Comparison of ENCODE assay signal across 8 cellular contexts in genomic region chr3:138114431-138114918, GRCh38. TPM values are rescaled to one million over a fixed set of nuclear protein-coding genes. Genes with fewer than 3 reads are reported as not detected.
DNase-seq lines count a peak whose midpoint lies in the region; ATAC-seq lines count a peak whose summit lies in the region.

No MANE protein-coding gene starts in this region.

- H3K9me3 ChIP-seq in iPS-18c (ENCODE audit: control insufficient read depth, insufficient read depth, low read length): peaks cover 2% of the 10 kb centered on the region

- no peak for ATAC-seq in activated CD8-positive, alpha-beta memory T cell treated with anti-CD3 and anti-CD28 coated beads, Interleukin-2, amount 10 ng/mL, durations not matched to agents 7 days and 5 days
- ATAC-seq in activated naive CD8-positive, alpha-beta T cell treated with anti-CD3 and anti-CD28 coated beads, Interleukin-2, amount 50 U/mL, for 24 hours: no peak
- ATAC-seq in stimulated activated naive B cell treated with anti-CD40 and anti-IgM and Interleukin-4, amounts not matched to agents 10 μg/mL and 1 μg/mL and 100 μg/mL, for 72 hours (replicated peaks): no peak
- no peak for ATAC-seq in GM18517 (IDR thresholded peaks at IDR 0.05; ENCODE audit: unreplicated experiment)

- peaks cover 6% of the 10 kb centered on the region for H3K4me1 Mint-ChIP-seq in activated CD8-positive, alpha-beta memory T cell treated with anti-CD3 and anti-CD28 coated beads, Interleukin-2, amount 10 ng/mL, durations not matched to agents 7 days and 5 days
- H3K4me1 Mint-ChIP-seq in activated naive CD8-positive, alpha-beta T cell treated with anti-CD3 and anti-CD28 coated beads, Interleukin-2, amount 50 U/mL, for 24 hours: peaks cover 12% of the 10 kb centered on the region
- H3K4me1 Mint-ChIP-seq in stimulated activated naive B cell treated with anti-CD40 and anti-IgM and Interleukin-4, amounts not matched to agents 10 μg/mL and 1 μg/mL and 100 μg/mL, for 72 hours: peaks cover 7 to 20% of the 10 kb centered on the region in 2 donors

- CTCF ChIA-PET in activated CD8-positive, alpha-beta memory T cell treated with anti-CD3 and anti-CD28 coated beads, Interleukin-2, amount 10 ng/mL, durations not matched to agents 7 days and 5 days (lab: Charles Lee): interaction anchor here (1.0 kb wide), 1 partner anchor 11 kb away, joined by 3 read pairs; no protein-coding TSS in a partner anchor

- H3K4me3 Mint-ChIP-seq in activated CD8-positive, alpha-beta memory T cell treated with anti-CD3 and anti-CD28 coated beads, Interleukin-2, amount 10 ng/mL, durations not matched to agents 7 days and 5 days: peak overlapping the region; percentile 71
- H3K4me3 Mint-ChIP-seq in activated naive CD8-positive, alpha-beta T cell treated with anti-CD3 and anti-CD28 coated beads, Interleukin-2, amount 50 U/mL, for 24 hours: peak overlapping the region; percentile 70
- H3K4me3 Mint-ChIP-seq in stimulated activated naive B cell treated with anti-CD40 and anti-IgM and Interleukin-4, amounts not matched to agents 10 μg/mL and 1 μg/mL and 100 μg/mL, for 72 hours: peak overlapping the region; percentile 88 to 91

- DNase-seq in activated CD8-positive, alpha-beta memory T cell treated with anti-CD3 and anti-CD28 coated beads, Interleukin-2, amount 10 ng/mL, durations not matched to agents 7 days and 5 days: no peak
- no peak for DNase-seq in activated CD8-positive, alpha-beta memory T cell treated with anti-CD3 and anti-CD28 coated beads for 24 hours
- DNase-seq in activated naive CD8-positive, alpha-beta T cell treated with anti-CD3 and anti-CD28 coated beads, Interleukin-2, amount 50 U/mL, for 24 hours: no peak
- no peak for DNase-seq in stimulated activated naive B cell treated with anti-CD40 and anti-IgM and Interleukin-4, amounts not matched to agents 10 μg/mL and 1 μg/mL and 100 μg/mL, for 72 hours
- DNase-seq in effector CD4-positive, alpha-beta T cell: no peak
- DNase-seq in SW 1271 (lab: John Stamatoyannopoulos, UW): no peak

- no peak overlapping the region for H3K27ac Mint-ChIP-seq in activated CD8-positive, alpha-beta memory T cell treated with anti-CD3 and anti-CD28 coated beads, Interleukin-2, amount 10 ng/mL, durations not matched to agents 7 days and 5 days
- H3K27ac Mint-ChIP-seq in activated naive CD8-positive, alpha-beta T cell treated with anti-CD3 and anti-CD28 coated beads, Interleukin-2, amount 50 U/mL, for 24 hours: no peak overlapping the region
- no peak overlapping the region for H3K27ac Mint-ChIP-seq in stimulated activated naive B cell treated with anti-CD40 and anti-IgM and Interleukin-4, amounts not matched to agents 10 μg/mL and 1 μg/mL and 100 μg/mL, for 72 hours

- H3K4me3 ChIP-seq in iPS-18c (ENCODE audit: insufficient read depth, low read depth, low read length): peak overlapping the region; percentile 88

- no peaks in the 10 kb centered on the region for H3K9me3 Mint-ChIP-seq in activated CD8-positive, alpha-beta memory T cell treated with anti-CD3 and anti-CD28 coated beads, Interleukin-2, amount 10 ng/mL, durations not matched to agents 7 days and 5 days (ENCODE audit: low read depth)
- no peaks in the 10 kb centered on the region for H3K9me3 Mint-ChIP-seq in activated naive CD8-positive, alpha-beta T cell treated with anti-CD3 and anti-CD28 coated beads, Interleukin-2, amount 50 U/mL, for 24 hours
- H3K9me3 Mint-ChIP-seq in stimulated activated naive B cell treated with anti-CD40 and anti-IgM and Interleukin-4, amounts not matched to agents 10 μg/mL and 1 μg/mL and 100 μg/mL, for 72 hours: peaks cover 0 to 4% of the 10 kb centered on the region in 2 donors

- no peaks in the 10 kb centered on the region for H3K36me3 Mint-ChIP-seq in activated CD8-positive, alpha-beta memory T cell treated with anti-CD3 and anti-CD28 coated beads, Interleukin-2, amount 10 ng/mL, durations not matched to agents 7 days and 5 days
- no peaks in the 10 kb centered on the region for H3K36me3 Mint-ChIP-seq in activated naive CD8-positive, alpha-beta T cell treated with anti-CD3 and anti-CD28 coated beads, Interleukin-2, amount 50 U/mL, for 24 hours (ENCODE audit: low read depth)
- H3K36me3 Mint-ChIP-seq in stimulated activated naive B cell treated with anti-CD40 and anti-IgM and Interleukin-4, amounts not matched to agents 10 μg/mL and 1 μg/mL and 100 μg/mL, for 72 hours: peaks cover 0 to 1% of the 10 kb centered on the region in 2 donors

- H3K27me3 Mint-ChIP-seq in activated CD8-positive, alpha-beta memory T cell treated with anti-CD3 and anti-CD28 coated beads, Interleukin-2, amount 10 ng/mL, durations not matched to agents 7 days and 5 days: peaks cover 61% of the 10 kb centered on the region
- H3K27me3 Mint-ChIP-seq in activated naive CD8-positive, alpha-beta T cell treated with anti-CD3 and anti-CD28 coated beads, Interleukin-2, amount 50 U/mL, for 24 hours: peaks cover 38% of the 10 kb centered on the region
- H3K27me3 Mint-ChIP-seq in stimulated activated naive B cell treated with anti-CD40 and anti-IgM and Interleukin-4, amounts not matched to agents 10 μg/mL and 1 μg/mL and 100 μg/mL, for 72 hours: peaks cover 49 to 51% of the 10 kb centered on the region in 2 donors

RNA-seq across cellular contexts. Expression of gene DZIP1L, which starts 0.9 kb away (rescaled TPM):
- under 1 TPM; 0.38 to 0.56 TPM for total RNA-seq in activated CD8-positive, alpha-beta memory T cell treated with anti-CD3 and anti-CD28 coated beads, Interleukin-2, amount 10 ng/mL, durations not matched to agents 7 days and 5 days

RNA-seq across cellular contexts. Expression of gene A4GNT, which starts 17.7 kb away (rescaled TPM):
- total RNA-seq in activated CD8-positive, alpha-beta memory T cell treated with anti-CD3 and anti-CD28 coated beads, Interleukin-2, amount 10 ng/mL, durations not matched to agents 7 days and 5 days: not detected
